10 cellular contexts compared by ENCODE assay signal in genomic region chr7:32937344-32938174, GRCh38. TPM values are rescaled to one million over a fixed set of nuclear protein-coding genes. Genes with fewer than 3 reads are reported as not detected.
DNase-seq lines count a peak whose midpoint lies in the region; ATAC-seq and TF ChIP-seq lines count a peak whose summit lies in the region.
"Had no signal": no experiment of that assay in that cellular context is flagged by ENCODE, and none has a peak within 500 bp of the region (broad histone marks: within the 10 kb centered on the region; RNA-seq: fewer than 3 reads in every experiment).

No MANE protein-coding gene starts in this region.

- no peak for ATAC-seq in body of pancreas
- ATAC-seq in lower lobe of right lung = no peak
- ATAC-seq in GM21786 (IDR thresholded peaks at IDR 0.05; ENCODE audit: unreplicated experiment) = no peak
- no peak for ATAC-seq in left lobe of liver

- TF ChIP-seq CTCF in NB4 (IDR thresholded peaks at IDR 0.05; ENCODE audit: low read depth, low read length) (no peak), body of pancreas (IDR thresholded peaks at IDR 0.05) (no peak), lower lobe of right lung (IDR thresholded peaks at IDR 0.05) (no peak)

- no peak overlapping the region for H3K4me3 ChIP-seq in NB4 (ENCODE audit: low read depth, low read length)
- H3K4me3 ChIP-seq in body of pancreas = no peak overlapping the region
- H3K4me3 ChIP-seq in lower lobe of right lung = no peak overlapping the region
- no peak overlapping the region for H3K4me3 ChIP-seq in H7 (ENCODE audit: insufficient read depth, low read depth, low read length)
- H3K4me3 ChIP-seq: mucosa of descending colon had no signal

- intact Hi-C loops in body of pancreas (cut with DNase I) = loop anchor here (5.0 kb wide), 1 partner anchor 35 kb away; no protein-coding TSS in a partner anchor
- intact Hi-C loops in lower lobe of right lung (cut with DNase I) = no loop called here

- H3K27me3 ChIP-seq in body of pancreas = no peaks in the 10 kb centered on the region
- no peaks in the 10 kb centered on the region for H3K27me3 ChIP-seq in lower lobe of right lung (ENCODE audit: low read depth)
- peaks cover 58% of the 10 kb centered on the region for H3K27me3 ChIP-seq in H7 (ENCODE audit: control insufficient read depth, insufficient read depth, low read length)

- WGBS in body of pancreas, 2 donors = 51 to 61% methylated on average over 5 to 10 of the region's 10 CpGs

- H3K27ac ChIP-seq in body of pancreas (no peak overlapping the region), lower lobe of right lung (peak overlapping the region; percentile 31)

- peaks cover 28% of the 10 kb centered on the region for H3K4me1 ChIP-seq in body of pancreas
- H3K4me1 ChIP-seq in lower lobe of right lung = peaks cover 34% of the 10 kb centered on the region

- no peaks in the 10 kb centered on the region for H3K36me3 ChIP-seq in body of pancreas (replicated peaks in 1 of 2; ENCODE audit: insufficient read depth in 1 of 2, low read depth in 2 of 2)
- peaks cover 13% of the 10 kb centered on the region for H3K36me3 ChIP-seq in lower lobe of right lung
- no peaks in the 10 kb centered on the region for H3K36me3 ChIP-seq in H7 (replicated peaks; ENCODE audit: control insufficient read depth, insufficient read depth, low read length)

- H3K9me3 ChIP-seq in body of pancreas (no peaks in the 10 kb centered on the region), lower lobe of right lung (no peaks in the 10 kb centered on the region)
- H3K9me3 ChIP-seq: mucosa of descending colon had no signal

- DNase-seq in AG08395 (ENCODE audit: low spot score) = peak; percentile 30
- peak; percentile 32 for DNase-seq in NB4 (ENCODE audit: low read depth)
- peak; percentile 45 to 57 (median 54) for DNase-seq in body of pancreas
- no peak for DNase-seq in lower lobe of right lung
- no peak for DNase-seq in left lobe of liver (ENCODE audit: low spot score)
- DNase-seq in T-helper 9 cell = no peak
- no peak for DNase-seq in H7
- DNase-seq: CD4-positive, CD25-positive, alpha-beta regulatory T cell had no signal

- TF ChIP-seq POLR2A in NB4 (IDR thresholded peaks at IDR 0.05; ENCODE audit: extremely low read depth, insufficient read length) (no peak), body of pancreas (IDR thresholded peaks at IDR 0.05) (no peak)

RNA-seq across cellular contexts. Expression of gene FKBP9, which starts 19.7 kb away (rescaled TPM):
- total RNA-seq in body of pancreas = 100 to 1,000 TPM in 1 of 2 donors, 10 to 100 TPM in 1; 70.8 to 253 TPM
- total RNA-seq in lower lobe of right lung = 104 TPM
- total RNA-seq in left lobe of liver = 32.8 TPM
- 9.0 and 17.4 TPM in 2 replicates for total RNA-seq in H7 (2014; rRNA removed; shearing (Covaris generic))
- total RNA-seq: CD4-positive, CD25-positive, alpha-beta regulatory T cell had no signal

RNA-seq across cellular contexts. Expression of gene KBTBD2, which starts 46.0 kb away (rescaled TPM):
- total RNA-seq in body of pancreas = 10 to 100 TPM; 13.5 to 14.8 TPM
- 35.1 TPM for total RNA-seq in lower lobe of right lung
- 8.5 TPM for total RNA-seq in left lobe of liver
- total RNA-seq in H7 (2014; rRNA removed; shearing (Covaris generic)) = 22.8 and 26.3 TPM in 2 replicates

Comparison
In these comparisons a context has a peak if more than half of its experiments do, and no peak if none do; other contexts are left out.
1. DNase-seq: peak in AG08395 (single experiment), NB4 (single experiment) and body of pancreas (4 of 4); none in lower lobe of right lung (single experiment), left lobe of liver (single experiment), T-helper 9 cell (single experiment) and H7 (single experiment).